18 cellular contexts compared by ENCODE assay signal in genomic region chr12:48279096-48279495, GRCh38.
DNase-seq lines count a peak whose midpoint lies in the region; ATAC-seq, FAIRE-seq and TF ChIP-seq lines count a peak whose summit lies in the region.
"Had no signal": no experiment of that assay in that cellular context is flagged by ENCODE, and none has a peak within 500 bp of the region (broad histone marks: within the 10 kb centered on the region; RNA-seq: fewer than 3 reads in every experiment).

No MANE protein-coding gene starts in this region.

- peaks cover 0 to 2% (median 0%) of the 10 kb centered on the region in 3 donors for H3K27me3 Mint-ChIP-seq in CD14-positive monocyte (ENCODE audit: low read depth in 3 of 3)
- H3K27me3 Mint-ChIP-seq in naive thymus-derived CD4-positive, alpha-beta T cell: peaks cover 5 to 24% (median 11%) of the 10 kb centered on the region in 5 donors

- H4K20me1 ChIP-seq in K562 (replicated peaks; ENCODE audit: control insufficient read depth, insufficient read depth, low read length): no peaks in the 10 kb centered on the region

- H3K27ac ChIP-seq in K562 (ENCODE audit: extremely low read depth, low read depth, low read length): no peak overlapping the region
- no peak overlapping the region for H3K27ac ChIP-seq in naive thymus-derived CD4-positive, alpha-beta T cell (ENCODE audit: low read depth, low read length)
- no peak overlapping the region for H3K27ac ChIP-seq in transverse colon
- H3K27ac ChIP-seq: KMS-11 had no signal

- intact Hi-C loops in CD14-positive monocyte (cut with micrococcal nuclease) (no loop called here), K562 (cut with micrococcal nuclease) (no loop called here), transverse colon (cut with DNase I; ENCODE audit: low total_unique reads) (no loop called here)
- intact Hi-C loops in naive thymus-derived CD4-positive, alpha-beta T cell (cut with micrococcal nuclease): no loop called here

- peaks cover 70% of the 10 kb centered on the region for H3K4me1 Mint-ChIP-seq in CD14-positive monocyte
- H3K4me1 Mint-ChIP-seq in naive thymus-derived CD4-positive, alpha-beta T cell: peaks cover 0 to 2% (median 0%) of the 10 kb centered on the region in 7 donors
- H3K4me1 Mint-ChIP-seq: CD4-positive, CD25-positive, alpha-beta regulatory T cell had no signal

- H3K36me3 ChIP-seq in K562 (ENCODE audit: control insufficient read depth, insufficient read depth, low read length): no peaks in the 10 kb centered on the region
- H3K36me3 ChIP-seq in naive thymus-derived CD4-positive, alpha-beta T cell (ENCODE audit: control insufficient read depth in 2 of 3, insufficient read depth in 3 of 3, low read length in 3 of 3): no peaks in the 10 kb centered on the region
- H3K36me3 ChIP-seq in transverse colon: no peaks in the 10 kb centered on the region

- H2AFZ ChIP-seq in K562 (ENCODE audit: low read depth, low read length): no peak overlapping the region

- peaks cover 3 to 20% of the 10 kb centered on the region in 2 donors for H3K36me3 Mint-ChIP-seq in CD14-positive monocyte
- H3K36me3 Mint-ChIP-seq in naive thymus-derived CD4-positive, alpha-beta T cell: peaks cover 3 to 33% (median 18%) of the 10 kb centered on the region in 5 donors
- H3K36me3 Mint-ChIP-seq: CD4-positive, CD25-positive, alpha-beta regulatory T cell had no signal

- no peaks in the 10 kb centered on the region for H3K79me2 ChIP-seq in K562 (ENCODE audit: control insufficient read depth, insufficient read depth, low read length)

- DNase-seq in CD14-positive monocyte (ENCODE audit: low spot score) (peak; percentile 51), NOMO-1 (lab: John Stamatoyannopoulos, UW; ENCODE audit: unreplicated experiment in 2 of 2) (peak; percentile 62 to 87), K562 (ENCODE audit: extremely low read depth in 1 of 4, low spot score in 3 of 4) (no peak), NCI-H187 (lab: John Stamatoyannopoulos, UW) (no peak), transverse colon (no peak), NCI-H1048 (lab: John Stamatoyannopoulos, UW) (no peak), NCI-H1417 treated with DMSO at 0.1 percent for 48 hours (lab: John Stamatoyannopoulos, UW) (no peak)
- DNase-seq in naive thymus-derived CD4-positive, alpha-beta T cell: no peak
- DNase-seq: CD4-positive, CD25-positive, alpha-beta regulatory T cell; DMS79 treated with DMSO at 0.1 percent for 48 hours; H9; NCI-H2081; NCI-H510A treated with DMSO at 0.1 percent for 48 hours; PC-3; SK-N-SH had no signal

- TF ChIP-seq CTCF in CD14-positive monocyte (IDR thresholded peaks at IDR 0.05): no peak
- TF ChIP-seq CTCF in K562 (IDR thresholded peaks at IDR 0.05 in 2 of 3, conservative IDR thresholded peaks at IDR 0.05 in 1 of 3; ENCODE audit: insufficient read depth in 2 of 3, low read depth in 1 of 3, low read length in 3 of 3): no peak
- no peak for TF ChIP-seq CTCF in transverse colon (IDR thresholded peaks at IDR 0.05)

- H3K27me3 ChIP-seq in K562 (ENCODE audit: control insufficient read depth in 2 of 2, insufficient read depth in 2 of 2, low read length in 2 of 2) (no peaks in the 10 kb centered on the region), transverse colon (no peaks in the 10 kb centered on the region)
- H3K27me3 ChIP-seq in naive thymus-derived CD4-positive, alpha-beta T cell (ENCODE audit: control insufficient read depth in 2 of 2, insufficient read depth in 2 of 2, low read length in 2 of 2): no peaks in the 10 kb centered on the region

- CTCF ChIA-PET in K562 (lab: Yijun Ruan, JAX; ENCODE audit: low intra/inter-chr PET ratio): no interaction called here
- CTCF ChIA-PET in naive thymus-derived CD4-positive, alpha-beta T cell (lab: Charles Lee): no interaction called here

- peaks cover 14 to 27% (median 17%) of the 10 kb centered on the region in 7 donors for H3K9me3 Mint-ChIP-seq in CD14-positive monocyte
- H3K9me3 Mint-ChIP-seq in naive thymus-derived CD4-positive, alpha-beta T cell: peaks cover 0 to 40% (median 24%) of the 10 kb centered on the region in 11 donors

- TF ChIP-seq POLR2A in K562 (conservative IDR thresholded peaks at IDR 0.05) (no peak), transverse colon (IDR thresholded peaks at IDR 0.05) (no peak)

- FAIRE-seq in K562 (lab: Jason Lieb, UNC): no peak
- FAIRE-seq: A204.1, G401.6 had no signal

- BruUV-seq in K562 (replicated peaks; lab: Mats Ljungman, UMichigan): no TSS peak

- in situ Hi-C loops in K562 (cut with MboI): no loop called here
- in situ Hi-C loops in transverse colon (cut with MboI; ENCODE audit: low pct_ligation_motif_present in 1 of 4, low pct_unique_long_range_greater_than_20kb in 1 of 4, low sequenced_read_pairs in 3 of 4): no loop called here

- H3K27ac Mint-ChIP-seq in CD14-positive monocyte: peak overlapping the region in 6 of 7 donors; percentile 85 to 98 (median 95)
- no peak overlapping the region for H3K27ac Mint-ChIP-seq in naive thymus-derived CD4-positive, alpha-beta T cell
- H3K27ac Mint-ChIP-seq: H9 had no signal

- H3K4me3 Mint-ChIP-seq in CD14-positive monocyte: no peak overlapping the region
- H3K4me3 Mint-ChIP-seq in naive thymus-derived CD4-positive, alpha-beta T cell: no peak overlapping the region
- H3K4me3 Mint-ChIP-seq: CD4-positive, CD25-positive, alpha-beta regulatory T cell; H9 had no signal

- H3K4me3 ChIP-seq in K562: no peak overlapping the region
- no peak overlapping the region for H3K4me3 ChIP-seq in naive thymus-derived CD4-positive, alpha-beta T cell (ENCODE audit: low read length)
- no peak overlapping the region for H3K4me3 ChIP-seq in transverse colon

- no peak overlapping the region for H3K4me2 ChIP-seq in K562 (ENCODE audit: insufficient read depth, low read length)
- H3K4me2 ChIP-seq: KMS-11, SK-N-SH had no signal

- no peaks in the 10 kb centered on the region; a peak in 1 of 5 replicates for H3K4me1 ChIP-seq in K562 (replicated peaks in 1 of 2; ENCODE audit: control insufficient read depth in 2 of 2, insufficient read depth in 2 of 2, low read length in 2 of 2)
- H3K4me1 ChIP-seq in naive thymus-derived CD4-positive, alpha-beta T cell (ENCODE audit: control insufficient read depth in 2 of 2, insufficient read depth in 2 of 2, low read length in 2 of 2): no peaks in the 10 kb centered on the region
- no peaks in the 10 kb centered on the region for H3K4me1 ChIP-seq in transverse colon

- no peaks in the 10 kb centered on the region for H3K9me3 ChIP-seq in K562 (replicated peaks; ENCODE audit: control insufficient read depth, insufficient read depth, low read depth, low read length)
- H3K9me3 ChIP-seq in naive thymus-derived CD4-positive, alpha-beta T cell (ENCODE audit: control insufficient read depth in 2 of 3, low read length in 3 of 3): no peaks in the 10 kb centered on the region
- H3K9me3 ChIP-seq in transverse colon: peaks cover 0 to 4% of the 10 kb centered on the region in 2 donors
- H3K9me3 ChIP-seq: SK-N-SH had no signal

- H3K9me1 ChIP-seq in K562 (ENCODE audit: control insufficient read depth, insufficient read depth, low read length): no peaks in the 10 kb centered on the region

- POLR2A ChIA-PET in K562 (lab: Yijun Ruan, JAX): no interaction called here
- POLR2A ChIA-PET in naive thymus-derived CD4-positive, alpha-beta T cell (lab: Charles Lee): no interaction called here

- H3K9ac ChIP-seq in K562 (ENCODE audit: insufficient read depth in 1 of 2, low read depth in 2 of 2, low read length in 2 of 2): no peak overlapping the region
- H3K9ac ChIP-seq: KMS-11, SK-N-SH had no signal

- no peak for ATAC-seq in K562
- ATAC-seq in naive thymus-derived CD4-positive, alpha-beta T cell: peak; percentile 75
- ATAC-seq: PC-3 had no signal

- TF ChIP-seq RAD21 in K562 (CRISPR knock-in tag; conservative IDR thresholded peaks at IDR 0.05 in 1 of 2, IDR thresholded peaks at IDR 0.05 in 1 of 2): no peak

- no peak for TF ChIP-seq EP300 in K562 (IDR thresholded peaks at IDR 0.05; ENCODE audit: low read length)
- TF ChIP-seq EP300 in transverse colon (IDR thresholded peaks at IDR 0.05; ENCODE audit: low read depth): no peak

TF ChIP-seq in K562, 482 proteins besides CTCF, POLR2A, EP300 and RAD21:
- TF ChIP-seq CEBPB (tag; IDR thresholded peaks at IDR 0.05) (peak; percentile 25; the same call in 1 of the 2 replicates), FIP1L1 (IDR thresholded peaks at IDR 0.05; ENCODE audit: low read depth, low read length, poor library complexity, severe bottlenecking) (no peak), ZNF589 (CRISPR knock-in tag; IDR thresholded peaks at IDR 0.05; ENCODE audit: low read depth) (no peak), ZBTB1 (CRISPR knock-in tag; IDR thresholded peaks at IDR 0.05; ENCODE audit: borderline replicate concordance, low read depth) (no peak)
- TF ChIP-seq, protein P1, sequence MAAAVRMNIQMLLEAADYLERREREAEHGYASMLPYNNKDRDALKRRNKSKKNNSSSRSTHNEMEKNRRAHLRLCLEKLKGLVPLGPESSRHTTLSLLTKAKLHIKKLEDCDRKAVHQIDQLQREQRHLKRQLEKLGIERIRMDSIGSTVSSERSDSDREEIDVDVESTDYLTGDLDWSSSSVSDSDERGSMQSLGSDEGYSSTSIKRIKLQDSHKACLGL (CRISPR knock-in tag; IDR thresholded peaks at IDR 0.05; ENCODE audit: borderline replicate concordance, poor library complexity, severe bottlenecking): no peak

Comparison
In these comparisons a context has a peak if more than half of its experiments do, and no peak if none do; other contexts are left out.
1. DNase-seq: peak in CD14-positive monocyte (single experiment) and NOMO-1 (2 of 2); none in K562 (0 of 4), naive thymus-derived CD4-positive, alpha-beta T cell (0 of 9), NCI-H187 (0 of 2), transverse colon (single experiment), NCI-H1048 (single experiment) and NCI-H1417 treated with DMSO at 0.1 percent for 48 hours (single experiment).
2. H3K27ac Mint-ChIP-seq: peak in CD14-positive monocyte (6 of 7); none in naive thymus-derived CD4-positive, alpha-beta T cell (0 of 9).